8 cellular contexts compared by ENCODE assay signal in the genomic region with DNA sequence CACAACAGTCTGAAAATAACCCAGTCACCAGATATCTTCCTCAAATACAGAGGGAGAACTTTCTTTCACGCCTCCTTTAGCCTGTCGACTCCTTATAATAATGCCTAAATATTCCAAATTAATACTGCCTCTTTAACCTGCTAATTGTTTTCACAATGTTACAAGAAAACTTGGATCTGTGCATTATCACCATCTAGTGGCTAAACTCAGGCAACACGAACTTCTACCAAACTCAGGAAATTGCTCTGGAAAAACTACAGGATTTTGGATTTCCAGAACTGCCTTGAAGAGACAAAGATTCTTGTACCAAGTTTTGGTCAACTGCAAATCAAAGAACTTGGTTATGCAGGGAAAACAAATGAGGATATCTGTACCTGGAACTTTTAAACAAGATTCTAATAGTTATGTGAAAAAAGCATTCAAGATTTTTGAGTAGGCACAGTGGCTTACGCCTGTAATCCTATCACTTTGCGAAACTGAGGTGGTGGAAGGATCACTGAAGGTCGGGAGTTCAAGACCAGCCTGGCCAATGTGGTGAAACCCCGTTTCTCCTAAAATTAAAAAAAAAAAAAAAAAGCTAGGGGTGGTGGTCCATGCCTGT. TPM values are rescaled to one million over a fixed set of nuclear protein-coding genes. Genes with fewer than 3 reads are reported as not detected.
DNase-seq lines count a peak whose midpoint lies in the region; ATAC-seq and TF ChIP-seq lines count a peak whose summit lies in the region.

No MANE protein-coding gene starts in this region.

- peak; percentile 43 for TF ChIP-seq CTCF in mucosa of descending colon (IDR thresholded peaks at IDR 0.05)

- no peaks in the 10 kb centered on the region for H3K9me3 ChIP-seq in mucosa of descending colon

- intact Hi-C loops in mucosa of descending colon (cut with DNase I, micrococcal nuclease) = no loop called here

- H3K4me3 ChIP-seq in mucosa of descending colon = no peak overlapping the region

- no peaks in the 10 kb centered on the region for H3K36me3 ChIP-seq in mucosa of descending colon (ENCODE audit: low read depth)

- peak; percentile 51 for ATAC-seq in mucosa of descending colon
- ATAC-seq in GM18909 (IDR thresholded peaks at IDR 0.05; ENCODE audit: poor library complexity, unreplicated experiment) = no peak

- DNase-seq in NOMO-1 treated with DMSO at 0.1 percent for 48 hours (lab: John Stamatoyannopoulos, UW; ENCODE audit: unreplicated experiment) (peak; percentile 5), NOMO-1 (lab: John Stamatoyannopoulos, UW; ENCODE audit: unreplicated experiment in 2 of 2) (no peak), NCI-H1694 treated with DMSO at 0.1 percent for 48 hours (lab: John Stamatoyannopoulos, UW) (peak; percentile 38), cerebellar cortex (ENCODE audit: low spot score) (peak; percentile 67), mucosa of descending colon (no peak), T-helper 2 cell (no peak)
- DNase-seq in activated CD4-positive, alpha-beta T cell treated with anti-CD3 and anti-CD28 coated beads, Interleukin-2, amount 50 U/mL, for 48 hours = no peak

- peaks cover 28% of the 10 kb centered on the region for H3K4me1 ChIP-seq in mucosa of descending colon (ENCODE audit: low read depth)

RNA-seq across cellular contexts. Expression of a gene that starts 10.8 kb away (rescaled TPM):
- 10 to 100 TPM; 25.5 to 33.5 (median 26.3) TPM for total RNA-seq in mucosa of descending colon

RNA-seq across cellular contexts. Expression of a gene that starts 24.3 kb away (rescaled TPM):
- 10 to 100 TPM; 40.5 to 57.1 (median 56.0) TPM for total RNA-seq in mucosa of descending colon

RNA-seq across cellular contexts. Expression of a gene that starts 54.4 kb away (rescaled TPM):
- total RNA-seq in mucosa of descending colon = not detected

Comparison
In these comparisons a context has a peak if more than half of its experiments do, and no peak if none do; other contexts are left out.
1. DNase-seq: peak in NOMO-1 treated with DMSO at 0.1 percent for 48 hours (single experiment), NCI-H1694 treated with DMSO at 0.1 percent for 48 hours (single experiment) and cerebellar cortex (single experiment); none in NOMO-1 (0 of 2), mucosa of descending colon (0 of 3), activated CD4-positive, alpha-beta T cell treated with anti-CD3 and anti-CD28 coated beads, Interleukin-2, amount 50 U/mL, for 48 hours (0 of 2) and T-helper 2 cell (0 of 5).